18 cellular contexts compared by ENCODE assay signal in genomic region chr17:79044462-79044861, GRCh38. TPM values are rescaled to one million over a fixed set of nuclear protein-coding genes. Genes with fewer than 3 reads are reported as not detected.
"Had no signal": no experiment of that assay in that cellular context is flagged by ENCODE, and none has a peak within 500 bp of the region (broad histone marks: within the 10 kb centered on the region; RNA-seq: fewer than 3 reads in every experiment).

No MANE protein-coding gene starts in this region.

- H3K9me3 Mint-ChIP-seq: naive thymus-derived CD8-positive, alpha-beta T cell had no signal

- ATAC-seq: left colon; mucosa of descending colon; naive thymus-derived CD8-positive, alpha-beta T cell; psoas muscle; right lobe of liver had no signal

- H3K4me3 Mint-ChIP-seq: neural progenitor cell had no signal

- H3K36me3 Mint-ChIP-seq: naive thymus-derived CD8-positive, alpha-beta T cell; neural progenitor cell had no signal

- H3K27ac Mint-ChIP-seq: neural progenitor cell had no signal

- DNase-seq: cortex of kidney; effector CD8-positive, alpha-beta T cell; foreskin melanocyte; head of caudate nucleus; hippocampal formation; mammary epithelial cell; naive thymus-derived CD8-positive, alpha-beta T cell; nucleus accumbens; psoas muscle; retina; right lobe of liver; stimulated activated CD4-positive, alpha-beta T cell treated with anti-CD3 and anti-CD28 coated beads, Interleukin-2, amount 100 ng/mL, for 24 hours; stimulated activated naive CD4-positive, alpha-beta T cell treated with Interleukin-2 at 50 U/mL for 16 hours; trophoblast cell; uterus had no signal

RNA-seq across cellular contexts. Expression of gene C1QTNF1, which starts 20.5 kb away (rescaled TPM):
- total RNA-seq: naive thymus-derived CD8-positive, alpha-beta T cell had no signal
- polyA plus RNA-seq: naive thymus-derived CD8-positive, alpha-beta T cell had no signal
